16 cellular contexts compared by ENCODE assay signal in the genomic region with DNA sequence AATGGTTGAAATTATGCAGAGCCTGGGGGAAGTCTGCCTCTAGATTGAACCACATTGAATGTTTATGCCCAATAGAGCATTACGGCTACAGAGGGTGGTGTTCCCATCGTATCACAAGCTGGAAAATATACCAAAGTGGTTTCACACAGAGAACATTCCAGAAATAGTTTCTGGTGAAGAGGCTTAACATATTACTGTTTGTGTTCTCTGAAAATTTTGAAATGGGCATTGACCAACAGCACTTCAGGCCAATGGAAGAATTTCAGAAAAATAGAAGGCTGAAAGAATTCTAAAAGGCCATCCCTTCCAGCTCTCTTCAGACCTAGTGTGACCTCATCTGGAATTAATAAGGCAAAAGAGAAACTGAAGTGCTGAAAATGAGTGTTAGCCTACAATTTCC.
A peak's percentile ranks its signal among the peaks of the same experiment; 100 is the strongest.
DNase-seq lines count a peak whose midpoint lies in the region; ATAC-seq, FAIRE-seq and TF ChIP-seq lines count a peak whose summit lies in the region.
"Had no signal": no experiment of that assay in that cellular context is flagged by ENCODE, and none has a peak within 500 bp of the region (broad histone marks: within the 10 kb centered on the region; RNA-seq: fewer than 3 reads in every experiment).

No MANE protein-coding gene starts in this region.

- FAIRE-seq in urothelium cell line (lab: Jason Lieb, UNC), result no peak
- FAIRE-seq: GM12892, small intestine had no signal

- BruUV-seq in mammary epithelial cell (replicated peaks; lab: Mats Ljungman, UMichigan), result no TSS peak

- dilution Hi-C loops in mammary epithelial cell (cut with HindIII; ENCODE audit: low sequenced_read_pairs), result no loop called here

- H3K27ac ChIP-seq in mammary epithelial cell (ENCODE audit: insufficient read depth, low read depth, low read length), result no peak overlapping the region
- H3K27ac ChIP-seq in dorsolateral prefrontal cortex, result peak overlapping the region in 3 of 59 donors; percentile 22 to 38 (median 33)

- H4K20me1 ChIP-seq in mammary epithelial cell (ENCODE audit: insufficient read depth, low read length), result no peaks in the 10 kb centered on the region

- CTCF ChIA-PET in mammary epithelial cell (lab: Charles Lee; ENCODE audit: low non-redundant PET), result no interaction called here
- CTCF ChIA-PET in activated CD4-positive, alpha-beta T cell treated with anti-CD3 and anti-CD28 coated beads for 36 hours (lab: Charles Lee), result interaction anchor here (0.8 kb wide), 1 partner anchor 31 kb away, joined by 3 read pairs; no protein-coding TSS in a partner anchor

- TF ChIP-seq CTCF in HFFc6 (IDR thresholded peaks at IDR 0.05) (no peak), mammary epithelial cell (conservative IDR thresholded peaks at IDR 0.05 in 1 of 2, IDR thresholded peaks at IDR 0.05 in 1 of 2; ENCODE audit: extremely low read depth in 1 of 2, insufficient read depth in 1 of 2, low read depth in 1 of 2, low read length in 2 of 2) (no peak), dorsolateral prefrontal cortex (IDR thresholded peaks at IDR 0.05 in 54 of 56, conservative IDR thresholded peaks at IDR 0.05 in 2 of 56; ENCODE audit: low read depth in 1 of 56, partially characterized antibody in 56 of 56) (no peak)

- ATAC-seq in activated CD4-positive, alpha-beta T cell treated with anti-CD3 and anti-CD28 coated beads for 36 hours, result no peak
- ATAC-seq: left ventricle myocardium superior had no signal

- no peak overlapping the region for H3K4me2 ChIP-seq in mammary epithelial cell (ENCODE audit: insufficient read depth, low read depth, low read length)

- DNase-seq in HFFc6, result peak; percentile 85
- DNase-seq in mammary epithelial cell, result peak; percentile 1
- DNase-seq in kidney tubule cell (ENCODE audit: low spot score), result peak; percentile 82
- peak; percentile 7 for DNase-seq in urothelium cell line (ENCODE audit: low spot score)
- no peak for DNase-seq in dorsolateral prefrontal cortex
- no peak for DNase-seq in putamen (ENCODE audit: low spot score)
- DNase-seq in activated CD4-positive, alpha-beta T cell treated with anti-CD3 and anti-CD28 coated beads for 36 hours, result no peak
- DNase-seq: activated naive CD4-positive, alpha-beta T cell treated with anti-CD3 and anti-CD28 coated beads for 36 hours; H7; left ventricle myocardium superior; NCI-H1105 treated with DMSO at 0.1 percent for 48 hours; NCI-H510A treated with DMSO at 0.1 percent for 48 hours; nephron progenitor cell; small intestine had no signal

- H3K36me3 ChIP-seq in mammary epithelial cell (ENCODE audit: insufficient read depth, low read length), result no peaks in the 10 kb centered on the region

- H3K9me3 Mint-ChIP-seq in HFFc6, result no peaks in the 10 kb centered on the region
- H3K9me3 Mint-ChIP-seq in activated CD4-positive, alpha-beta T cell treated with anti-CD3 and anti-CD28 coated beads for 36 hours (ENCODE audit: low read depth), result no peaks in the 10 kb centered on the region
- H3K9me3 Mint-ChIP-seq: activated naive CD4-positive, alpha-beta T cell treated with anti-CD3 and anti-CD28 coated beads for 36 hours; dendritic cell treated with granulocyte-macrophage colony-stimulating factor and Interleukin-4, amounts not matched to agents 40 ng/mL and 50 ng/mL, for 4 days; nephron progenitor cell had no signal

- in situ Hi-C loops in mammary epithelial cell (cut with MboI; ENCODE audit: low sequenced_read_pairs in 2 of 2), result no loop called here

- H3K4me3 ChIP-seq in mammary epithelial cell (replicated peaks in 1 of 3; ENCODE audit: insufficient read depth in 1 of 3, low read depth in 2 of 3, low read length in 3 of 3), result no peak overlapping the region
- no peak overlapping the region for H3K4me3 ChIP-seq in dorsolateral prefrontal cortex

- H3K4me3 Mint-ChIP-seq in HFFc6, result peak overlapping the region; percentile 46
- no peak overlapping the region for H3K4me3 Mint-ChIP-seq in activated CD4-positive, alpha-beta T cell treated with anti-CD3 and anti-CD28 coated beads for 36 hours
- H3K4me3 Mint-ChIP-seq: activated naive CD4-positive, alpha-beta T cell treated with anti-CD3 and anti-CD28 coated beads for 36 hours; dendritic cell treated with granulocyte-macrophage colony-stimulating factor and Interleukin-4, amounts not matched to agents 40 ng/mL and 50 ng/mL, for 4 days; nephron progenitor cell had no signal

- H3K9ac ChIP-seq in mammary epithelial cell (ENCODE audit: insufficient read depth, low read length), result no peak overlapping the region

- no peaks in the 10 kb centered on the region for H3K4me1 ChIP-seq in mammary epithelial cell (ENCODE audit: insufficient read depth, low read length)

- intact Hi-C loops in mammary epithelial cell (cut with micrococcal nuclease), result loop anchor here (10.0 kb wide), 1 partner anchor 59 kb away; no protein-coding TSS in a partner anchor
- intact Hi-C loops in dorsolateral prefrontal cortex (cut with DNase I), result no loop called here
- intact Hi-C loops in activated CD4-positive, alpha-beta T cell treated with anti-CD3 and anti-CD28 coated beads for 36 hours (cut with DNase I, micrococcal nuclease), result no loop called here

- H3K27me3 Mint-ChIP-seq in HFFc6 (ENCODE audit: insufficient read depth), result no peaks in the 10 kb centered on the region
- H3K27me3 Mint-ChIP-seq in activated CD4-positive, alpha-beta T cell treated with anti-CD3 and anti-CD28 coated beads for 36 hours, result no peaks in the 10 kb centered on the region
- H3K27me3 Mint-ChIP-seq: dendritic cell treated with granulocyte-macrophage colony-stimulating factor and Interleukin-4, amounts not matched to agents 40 ng/mL and 50 ng/mL, for 4 days had no signal

- H2AFZ ChIP-seq in mammary epithelial cell (ENCODE audit: low read depth, low read length), result no peak overlapping the region

- POLR2A ChIA-PET in activated CD4-positive, alpha-beta T cell treated with anti-CD3 and anti-CD28 coated beads for 36 hours (lab: Charles Lee), result no interaction called here

- no peaks in the 10 kb centered on the region for H3K9me3 ChIP-seq in mammary epithelial cell (replicated peaks; ENCODE audit: insufficient read depth, low read length)

- H3K79me2 ChIP-seq in mammary epithelial cell (ENCODE audit: insufficient read depth, low read length), result no peaks in the 10 kb centered on the region

- H3K27me3 ChIP-seq in mammary epithelial cell (ENCODE audit: insufficient read depth, low read length), result no peaks in the 10 kb centered on the region
- no peaks in the 10 kb centered on the region for H3K27me3 ChIP-seq in dorsolateral prefrontal cortex

- H3K27ac Mint-ChIP-seq in HFFc6, result peak overlapping the region; percentile 70
- no peak overlapping the region for H3K27ac Mint-ChIP-seq in activated CD4-positive, alpha-beta T cell treated with anti-CD3 and anti-CD28 coated beads for 36 hours
- H3K27ac Mint-ChIP-seq: activated naive CD4-positive, alpha-beta T cell treated with anti-CD3 and anti-CD28 coated beads for 36 hours; dendritic cell treated with granulocyte-macrophage colony-stimulating factor and Interleukin-4, amounts not matched to agents 40 ng/mL and 50 ng/mL, for 4 days; nephron progenitor cell had no signal

- no peaks in the 10 kb centered on the region; the same call in 1 of the 2 replicates for H3K36me3 Mint-ChIP-seq in HFFc6 (ENCODE audit: low read depth)
- H3K36me3 Mint-ChIP-seq in activated CD4-positive, alpha-beta T cell treated with anti-CD3 and anti-CD28 coated beads for 36 hours (ENCODE audit: low read depth), result no peaks in the 10 kb centered on the region

- WGBS in mammary epithelial cell (ENCODE audit: low coverage, missing lambda C conversion rate), result 3% methylated on average over 2 of the region's 2 CpGs

- peaks cover 42% of the 10 kb centered on the region for H3K4me1 Mint-ChIP-seq in HFFc6 (ENCODE audit: low read depth)
- no peaks in the 10 kb centered on the region for H3K4me1 Mint-ChIP-seq in activated CD4-positive, alpha-beta T cell treated with anti-CD3 and anti-CD28 coated beads for 36 hours
- H3K4me1 Mint-ChIP-seq: nephron progenitor cell had no signal

Comparison
In these comparisons a context has a peak if more than half of its experiments do, and no peak if none do; other contexts are left out.
1. DNase-seq: peak in HFFc6 (single experiment), mammary epithelial cell (single experiment), kidney tubule cell (single experiment) and urothelium cell line (single experiment); none in dorsolateral prefrontal cortex (0 of 10), putamen (single experiment) and activated CD4-positive, alpha-beta T cell treated with anti-CD3 and anti-CD28 coated beads for 36 hours (single experiment).